17 cellular contexts compared by ENCODE assay signal in the genomic region with DNA sequence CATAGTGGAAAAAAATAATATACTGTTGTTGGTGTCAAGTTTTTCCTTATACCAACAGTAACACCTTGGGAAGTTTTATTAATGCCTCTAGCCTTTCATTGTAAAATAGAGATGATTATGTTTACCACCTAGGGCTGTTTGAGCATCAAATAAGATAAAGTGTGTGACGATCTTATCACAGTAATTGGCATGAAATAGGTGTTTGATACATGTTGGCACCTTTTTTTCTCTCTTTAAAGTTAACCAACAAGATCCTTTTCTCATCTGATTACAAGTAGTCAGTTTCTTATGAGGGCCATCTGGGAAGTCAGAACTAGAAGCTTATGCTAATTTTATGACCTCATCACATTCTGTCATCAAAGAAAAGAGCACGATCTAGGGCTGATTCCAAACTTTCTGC.
DNase-seq lines count a peak whose midpoint lies in the region; ATAC-seq and TF ChIP-seq lines count a peak whose summit lies in the region.
"Had no signal": no experiment of that assay in that cellular context is flagged by ENCODE, and none has a peak within 500 bp of the region (broad histone marks: within the 10 kb centered on the region; RNA-seq: fewer than 3 reads in every experiment).

No MANE protein-coding gene starts in this region.

- H3K4me2 ChIP-seq in mesendoderm (ENCODE audit: low read length): no peak overlapping the region
- H3K4me2 ChIP-seq: A549; BLaER1 treated with 17β-estradiol and CSF1 and Interleukin-3, amounts not matched to agents 10 nM and 100 nM had no signal

- H3K36me3 ChIP-seq in HEK293 (ENCODE audit: control insufficient read depth in 2 of 2, insufficient read depth in 1 of 2, low read length in 2 of 2): no peaks in the 10 kb centered on the region
- H3K36me3 ChIP-seq in mesendoderm (ENCODE audit: control insufficient read depth, insufficient read depth, low read length): no peaks in the 10 kb centered on the region
- H3K36me3 ChIP-seq: BLaER1 treated with 17β-estradiol and CSF1 and Interleukin-3, amounts not matched to agents 10 nM and 100 nM had no signal

- H3K27ac ChIP-seq in HEK293 (ENCODE audit: extremely low read depth, low read depth, low read length) (no peak overlapping the region), mesendoderm (ENCODE audit: low read depth, low read length) (no peak overlapping the region)
- H3K27ac ChIP-seq: 22Rv1; A549; BLaER1 treated with 17β-estradiol and CSF1 and Interleukin-3, amounts not matched to agents 10 nM and 100 nM; C4-2B had no signal

- DNase-seq in DMS 273 (lab: John Stamatoyannopoulos, UW; ENCODE audit: unreplicated experiment) (peak; percentile 18), DMS 273 treated with DMSO at 0.1 percent for 48 hours (lab: John Stamatoyannopoulos, UW) (no peak), mesendoderm (peak; percentile 59)
- no peak for DNase-seq in stimulated activated effector memory CD8-positive, alpha-beta T cell treated with anti-CD3 and anti-CD28 coated beads, Interleukin-12 subunit alpha, Interleukin-12 subunit beta, amount 100 ng/mL, for 72 hours (ENCODE audit: low spot score in 2 of 2)
- DNase-seq: AML-193; Caco-2; Calu3; CD4-positive, alpha-beta T cell; CD8-positive, alpha-beta T cell; DMS79 treated with DMSO at 0.1 percent for 48 hours; GF-D8 had no signal

- no peak overlapping the region for H3K23ac ChIP-seq in mesendoderm (ENCODE audit: low read length)

- ATAC-seq in stimulated activated effector memory CD8-positive, alpha-beta T cell treated with anti-CD3 and anti-CD28 coated beads, Interleukin-12 subunit alpha, Interleukin-12 subunit beta, amount 100 ng/mL, for 72 hours: no peak
- ATAC-seq: A549; CD8-positive, alpha-beta T cell had no signal

- no peak overlapping the region for H4K5ac ChIP-seq in mesendoderm (ENCODE audit: low read length)

- H3K4me3 Mint-ChIP-seq in stimulated activated effector memory CD8-positive, alpha-beta T cell treated with anti-CD3 and anti-CD28 coated beads, Interleukin-12 subunit alpha, Interleukin-12 subunit beta, amount 100 ng/mL, for 72 hours: no peak overlapping the region
- H3K4me3 Mint-ChIP-seq: B cell; CD4-positive, alpha-beta T cell; CD8-positive, alpha-beta T cell had no signal

- H3K9ac ChIP-seq in mesendoderm (ENCODE audit: low read length): no peak overlapping the region
- H3K9ac ChIP-seq: BLaER1 treated with 17β-estradiol and CSF1 and Interleukin-3, amounts not matched to agents 10 nM and 100 nM had no signal

- H3K27me3 ChIP-seq in mesendoderm (ENCODE audit: insufficient read depth, low read length, poor library complexity): no peaks in the 10 kb centered on the region
- H3K27me3 ChIP-seq: BLaER1 treated with 17β-estradiol and CSF1 and Interleukin-3, amounts not matched to agents 10 nM and 100 nM had no signal

- H3K36me3 Mint-ChIP-seq in stimulated activated effector memory CD8-positive, alpha-beta T cell treated with anti-CD3 and anti-CD28 coated beads, Interleukin-12 subunit alpha, Interleukin-12 subunit beta, amount 100 ng/mL, for 72 hours: no peaks in the 10 kb centered on the region
- H3K36me3 Mint-ChIP-seq: CD8-positive, alpha-beta T cell had no signal

- no peak overlapping the region for H2BK15ac ChIP-seq in mesendoderm (replicated peaks; ENCODE audit: low read depth)

- H3K79me2 ChIP-seq in mesendoderm (ENCODE audit: control insufficient read depth, insufficient read depth, low read length): no peaks in the 10 kb centered on the region

- no CpG with 5 or more reads among the region's 2 CpGs for WGBS in mesendoderm (ENCODE audit: extremely low coverage, insufficient coverage, low lambda C conversion rate)

- no peak overlapping the region for H3K18ac ChIP-seq in mesendoderm (ENCODE audit: low read length)

- H3K27ac Mint-ChIP-seq in stimulated activated effector memory CD8-positive, alpha-beta T cell treated with anti-CD3 and anti-CD28 coated beads, Interleukin-12 subunit alpha, Interleukin-12 subunit beta, amount 100 ng/mL, for 72 hours: no peak overlapping the region
- H3K27ac Mint-ChIP-seq: B cell; CD4-positive, alpha-beta T cell; CD8-positive, alpha-beta T cell had no signal

- POLR2A ChIA-PET in HEK293 (lab: Yijun Ruan, JAX): no interaction called here

- H2AK5ac ChIP-seq in mesendoderm (ENCODE audit: low read length): no peak overlapping the region

- H4K8ac ChIP-seq in mesendoderm (ENCODE audit: low read depth, low read length): no peak overlapping the region

- CTCF ChIA-PET in HEK293 (lab: Yijun Ruan, JAX): no interaction called here

- no peak for TF ChIP-seq CTCF in HEK293 (tag by site-specific recombination; IDR thresholded peaks at IDR 0.05)

- no peak overlapping the region for H2BK120ac ChIP-seq in mesendoderm (ENCODE audit: low read depth, low read length)

- no peak overlapping the region for H3K4ac ChIP-seq in mesendoderm (ENCODE audit: low read depth, low read length)

- H3K4me3 ChIP-seq in HEK293 (ENCODE audit: low read depth, low read length) (no peak overlapping the region), mesendoderm (ENCODE audit: low read length) (no peak overlapping the region)
- H3K4me3 ChIP-seq: A549; BLaER1 treated with 17β-estradiol and CSF1 and Interleukin-3, amounts not matched to agents 10 nM and 100 nM had no signal

- H3K79me1 ChIP-seq in mesendoderm (ENCODE audit: low read length): no peaks in the 10 kb centered on the region

- no peak overlapping the region for H3K56ac ChIP-seq in mesendoderm (ENCODE audit: low read length)

- no peaks in the 10 kb centered on the region for H3K9me3 ChIP-seq in HEK293 (ENCODE audit: control insufficient read depth, insufficient read depth, low read depth, low read length)
- H3K9me3 ChIP-seq: A549; BLaER1 treated with 17β-estradiol and CSF1 and Interleukin-3, amounts not matched to agents 10 nM and 100 nM; Caco-2 had no signal

- H3K4me1 ChIP-seq in HEK293 (ENCODE audit: control insufficient read depth, insufficient read depth, low read length) (no peaks in the 10 kb centered on the region; the same call in 1 of the 2 replicates), mesendoderm (ENCODE audit: control insufficient read depth, low read depth, low read length) (peaks cover 4% of the 10 kb centered on the region)
- H3K4me1 ChIP-seq: A549; BLaER1 treated with 17β-estradiol and CSF1 and Interleukin-3, amounts not matched to agents 10 nM and 100 nM; Caco-2 had no signal

- H3K4me1 Mint-ChIP-seq in stimulated activated effector memory CD8-positive, alpha-beta T cell treated with anti-CD3 and anti-CD28 coated beads, Interleukin-12 subunit alpha, Interleukin-12 subunit beta, amount 100 ng/mL, for 72 hours: no peaks in the 10 kb centered on the region
- H3K4me1 Mint-ChIP-seq: B cell had no signal

- H2BK5ac ChIP-seq in mesendoderm (ENCODE audit: low read length): no peak overlapping the region

- H3K9me3 Mint-ChIP-seq in stimulated activated effector memory CD8-positive, alpha-beta T cell treated with anti-CD3 and anti-CD28 coated beads, Interleukin-12 subunit alpha, Interleukin-12 subunit beta, amount 100 ng/mL, for 72 hours: peaks cover 5% of the 10 kb centered on the region
- H3K9me3 Mint-ChIP-seq: CD4-positive, alpha-beta T cell; CD8-positive, alpha-beta T cell had no signal

TF ChIP-seq in HEK293, 187 proteins besides CTCF, POLR2A, EP300 and RAD21:
- TF ChIP-seq ATF2 (tag by site-specific recombination; IDR thresholded peaks at IDR 0.05; ENCODE audit: low read depth) (0 out of 2 replicates have a peak, but pooled peaks have one; percentile 29), HOXC10 (CRISPR knock-in tag; IDR thresholded peaks at IDR 0.05) (no peak), ZNF558 (tag by site-specific recombination; IDR thresholded peaks at IDR 0.05) (no peak)
- TF ChIP-seq, protein P1, sequence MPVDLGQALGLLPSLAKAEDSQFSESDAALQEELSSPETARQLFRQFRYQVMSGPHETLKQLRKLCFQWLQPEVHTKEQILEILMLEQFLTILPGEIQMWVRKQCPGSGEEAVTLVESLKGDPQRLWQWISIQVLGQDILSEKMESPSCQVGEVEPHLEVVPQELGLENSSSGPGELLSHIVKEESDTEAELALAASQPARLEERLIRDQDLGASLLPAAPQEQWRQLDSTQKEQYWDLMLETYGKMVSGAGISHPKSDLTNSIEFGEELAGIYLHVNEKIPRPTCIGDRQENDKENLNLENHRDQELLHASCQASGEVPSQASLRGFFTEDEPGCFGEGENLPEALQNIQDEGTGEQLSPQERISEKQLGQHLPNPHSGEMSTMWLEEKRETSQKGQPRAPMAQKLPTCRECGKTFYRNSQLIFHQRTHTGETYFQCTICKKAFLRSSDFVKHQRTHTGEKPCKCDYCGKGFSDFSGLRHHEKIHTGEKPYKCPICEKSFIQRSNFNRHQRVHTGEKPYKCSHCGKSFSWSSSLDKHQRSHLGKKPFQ (tag by site-specific recombination; IDR thresholded peaks at IDR 0.05): no peak

Comparison
In these comparisons a context has a peak if more than half of its experiments do, and no peak if none do; other contexts are left out.
1. DNase-seq: peak in DMS 273 (single experiment) and mesendoderm (single experiment); none in DMS 273 treated with DMSO at 0.1 percent for 48 hours (single experiment) and stimulated activated effector memory CD8-positive, alpha-beta T cell treated with anti-CD3 and anti-CD28 coated beads, Interleukin-12 subunit alpha, Interleukin-12 subunit beta, amount 100 ng/mL, for 72 hours (0 of 2).